In genomic region chr10:122342293-122343134, GRCh38 we compare ENCODE assay signal across 1 cellular context.
TF ChIP-seq lines count a peak whose summit lies in the region.

No MANE protein-coding gene starts in this region.

TF ChIP-seq in WTC11, 78 proteins besides CTCF, POLR2A, EP300 and RAD21 (continued from another document):
- TF ChIP-seq E2F5 (CRISPR knock-in tag; IDR thresholded peaks at IDR 0.05), result no peak
- TF ChIP-seq ATF1 (CRISPR knock-in tag; IDR thresholded peaks at IDR 0.05), result no peak
- TF ChIP-seq MLX (CRISPR knock-in tag; IDR thresholded peaks at IDR 0.05), result no peak
- no peak for TF ChIP-seq USF1 (CRISPR knock-in tag; IDR thresholded peaks at IDR 0.05)
- TF ChIP-seq FOXP4 (CRISPR knock-in tag; IDR thresholded peaks at IDR 0.05), result peak; percentile 72; the same call in 1 of the 2 replicates
- TF ChIP-seq AFF4 (CRISPR knock-in tag; IDR thresholded peaks at IDR 0.05; ENCODE audit: borderline replicate concordance), result no peak
- TF ChIP-seq ZBTB21 (CRISPR knock-in tag; IDR thresholded peaks at IDR 0.05; ENCODE audit: borderline replicate concordance), result no peak
- no peak for TF ChIP-seq CBFB (CRISPR knock-in tag; IDR thresholded peaks at IDR 0.05; ENCODE audit: low read depth)
- TF ChIP-seq TEAD1 (CRISPR knock-in tag; IDR thresholded peaks at IDR 0.05), result peak; percentile 48; the same call in 1 of the 2 replicates
- no peak for TF ChIP-seq ATF2 (CRISPR knock-in tag; IDR thresholded peaks at IDR 0.05; ENCODE audit: borderline replicate concordance, low read depth)
- TF ChIP-seq HMGXB4 (CRISPR knock-in tag; IDR thresholded peaks at IDR 0.05), result no peak
- TF ChIP-seq HMGA2 (CRISPR knock-in tag; IDR thresholded peaks at IDR 0.05), result no peak
- TF ChIP-seq NFYB (CRISPR knock-in tag; conservative IDR thresholded peaks at IDR 0.05; ENCODE audit: low read depth), result no peak
- no peak for TF ChIP-seq ELF4 (CRISPR knock-in tag; IDR thresholded peaks at IDR 0.05; ENCODE audit: low read depth)
- no peak for TF ChIP-seq MXD4 (CRISPR knock-in tag; IDR thresholded peaks at IDR 0.05; ENCODE audit: borderline replicate concordance)
- 0 out of 2 replicates have a peak, but pooled peaks have one; percentile 43 for TF ChIP-seq TP53 (CRISPR knock-in tag; IDR thresholded peaks at IDR 0.05)
- TF ChIP-seq SMAD3 (CRISPR knock-in tag; IDR thresholded peaks at IDR 0.05; ENCODE audit: borderline replicate concordance), result no peak
- TF ChIP-seq MAX (CRISPR knock-in tag; IDR thresholded peaks at IDR 0.05), result no peak
- TF ChIP-seq FOXP1 (CRISPR knock-in tag; IDR thresholded peaks at IDR 0.05; ENCODE audit: borderline replicate concordance), result no peak
- TF ChIP-seq PRRX2 (CRISPR knock-in tag; IDR thresholded peaks at IDR 0.05), result no peak
- no peak for TF ChIP-seq EMX1 (CRISPR knock-in tag; IDR thresholded peaks at IDR 0.05)
- no peak for TF ChIP-seq ZNF512 (CRISPR knock-in tag; IDR thresholded peaks at IDR 0.05; ENCODE audit: borderline replicate concordance)
- no peak for TF ChIP-seq IRF1 (CRISPR knock-in tag; IDR thresholded peaks at IDR 0.05)
- TF ChIP-seq GTF2I (CRISPR knock-in tag; conservative IDR thresholded peaks at IDR 0.05), result no peak
TF ChIP-seq in WTC11: peak in this region for 5.
